In the genomic region with DNA sequence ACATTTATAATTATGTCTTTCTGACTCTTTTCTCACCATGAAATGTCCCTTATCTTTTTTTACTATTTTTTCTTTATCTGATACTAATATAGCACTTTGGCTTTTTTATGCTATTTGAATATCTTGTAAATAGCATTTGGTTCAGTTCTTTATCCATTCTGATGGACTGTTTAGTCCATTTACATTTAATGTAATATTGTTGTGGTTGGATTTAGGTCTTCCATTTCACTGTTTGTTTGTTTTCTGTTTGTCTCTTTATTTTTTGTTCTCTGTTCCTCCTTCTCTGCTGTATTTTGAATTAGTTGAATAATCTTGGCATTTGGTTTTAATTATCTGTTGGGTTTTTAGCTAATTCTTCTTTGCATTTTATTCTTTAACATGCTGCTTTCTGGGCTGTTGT, we compare ENCODE assay signal across 1 cellular context.
TF ChIP-seq lines count a peak whose summit lies in the region.

No MANE protein-coding gene starts in this region.

TF ChIP-seq in K562, 482 proteins besides CTCF, POLR2A, EP300 and RAD21 (continued from another document):
- TF ChIP-seq, protein P1, sequence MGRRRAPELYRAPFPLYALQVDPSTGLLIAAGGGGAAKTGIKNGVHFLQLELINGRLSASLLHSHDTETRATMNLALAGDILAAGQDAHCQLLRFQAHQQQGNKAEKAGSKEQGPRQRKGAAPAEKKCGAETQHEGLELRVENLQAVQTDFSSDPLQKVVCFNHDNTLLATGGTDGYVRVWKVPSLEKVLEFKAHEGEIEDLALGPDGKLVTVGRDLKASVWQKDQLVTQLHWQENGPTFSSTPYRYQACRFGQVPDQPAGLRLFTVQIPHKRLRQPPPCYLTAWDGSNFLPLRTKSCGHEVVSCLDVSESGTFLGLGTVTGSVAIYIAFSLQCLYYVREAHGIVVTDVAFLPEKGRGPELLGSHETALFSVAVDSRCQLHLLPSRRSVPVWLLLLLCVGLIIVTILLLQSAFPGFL (CRISPR knock-in tag; IDR thresholded peaks at IDR 0.05), result no peak
- no peak for TF ChIP-seq FOXJ2 (tag; IDR thresholded peaks at IDR 0.05)
- TF ChIP-seq SMAD2 (IDR thresholded peaks at IDR 0.05; ENCODE audit: low read depth, low read length), result no peak
- TF ChIP-seq CAMTA2 (CRISPR knock-in tag; conservative IDR thresholded peaks at IDR 0.05), result no peak
- TF ChIP-seq ZNF507 (tag; conservative IDR thresholded peaks at IDR 0.05), result peak; percentile 98
- TF ChIP-seq KHSRP (IDR thresholded peaks at IDR 0.05), result no peak
- TF ChIP-seq BCL6 (CRISPR knock-in tag; IDR thresholded peaks at IDR 0.05), result no peak
- TF ChIP-seq, protein P2, sequence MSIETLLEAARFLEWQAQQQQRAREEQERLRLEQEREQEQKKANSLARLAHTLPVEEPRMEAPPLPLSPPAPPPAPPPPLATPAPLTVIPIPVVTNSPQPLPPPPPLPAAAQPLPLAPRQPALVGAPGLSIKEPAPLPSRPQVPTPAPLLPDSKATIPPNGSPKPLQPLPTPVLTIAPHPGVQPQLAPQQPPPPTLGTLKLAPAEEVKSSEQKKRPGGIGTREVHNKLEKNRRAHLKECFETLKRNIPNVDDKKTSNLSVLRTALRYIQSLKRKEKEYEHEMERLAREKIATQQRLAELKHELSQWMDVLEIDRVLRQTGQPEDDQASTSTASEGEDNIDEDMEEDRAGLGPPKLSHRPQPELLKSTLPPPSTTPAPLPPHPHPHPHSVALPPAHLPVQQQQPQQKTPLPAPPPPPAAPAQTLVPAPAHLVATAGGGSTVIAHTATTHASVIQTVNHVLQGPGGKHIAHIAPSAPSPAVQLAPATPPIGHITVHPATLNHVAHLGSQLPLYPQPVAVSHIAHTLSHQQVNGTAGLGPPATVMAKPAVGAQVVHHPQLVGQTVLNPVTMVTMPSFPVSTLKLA (conservative IDR thresholded peaks at IDR 0.05), result no peak
- 0 out of 2 replicates have a peak, but pooled peaks have one; percentile 31 for TF ChIP-seq SMARCA5 (IDR thresholded peaks at IDR 0.05)
- TF ChIP-seq ZNF41 (CRISPR knock-in tag; conservative IDR thresholded peaks at IDR 0.05), result no peak
- TF ChIP-seq KDM1A (IDR thresholded peaks at IDR 0.05), result no peak
- TF ChIP-seq CREM (IDR thresholded peaks at IDR 0.05; ENCODE audit: low read depth), result no peak
TF ChIP-seq in K562: peak in this region for 3.
